8 cellular contexts compared by ENCODE assay signal in the genomic region with DNA sequence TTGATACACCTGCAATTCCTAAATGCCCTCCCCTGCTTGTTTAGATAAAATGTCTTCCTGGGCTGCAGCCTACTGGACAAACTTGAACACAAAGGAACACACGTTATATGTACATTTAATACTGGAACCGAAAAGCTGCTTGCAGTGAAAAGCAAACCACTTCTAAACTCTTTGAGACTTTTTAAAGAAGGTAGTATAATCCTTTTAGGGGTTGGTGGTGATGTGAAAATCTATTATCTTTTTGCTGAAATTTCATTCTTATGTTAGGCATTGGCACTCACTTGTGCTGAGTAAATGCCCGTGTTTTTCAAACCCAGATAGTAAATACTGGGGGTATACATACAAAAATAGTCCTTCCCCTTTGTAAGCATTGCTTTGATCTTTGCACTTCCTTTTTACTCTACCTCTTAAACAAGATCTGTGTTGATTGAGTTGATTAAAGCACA. TPM values are rescaled to one million over a fixed set of nuclear protein-coding genes. Genes with fewer than 3 reads are reported as not detected.
A peak's percentile ranks its signal among the peaks of the same experiment; 100 is the strongest.
DNase-seq lines count a peak whose midpoint lies in the region; ATAC-seq and TF ChIP-seq lines count a peak whose summit lies in the region.

No MANE protein-coding gene starts in this region.

- H3K9ac ChIP-seq in KMS-11, result peak overlapping the region; percentile 97; the same call in 1 of the 2 replicates

- no peak overlapping the region for H2AFZ ChIP-seq in KMS-11 (ENCODE audit: low read depth)

- H3K9me3 Mint-ChIP-seq in CD8-positive, alpha-beta memory T cell, result peaks cover 0 to 2% (median 0%) of the 10 kb centered on the region in 5 donors
- peaks cover 0 to 4% (median 0%) of the 10 kb centered on the region in 11 donors for H3K9me3 Mint-ChIP-seq in naive thymus-derived CD4-positive, alpha-beta T cell

- H3K27me3 Mint-ChIP-seq in CD8-positive, alpha-beta memory T cell, result peaks cover 0 to 5% of the 10 kb centered on the region in 2 donors
- H3K27me3 Mint-ChIP-seq in naive thymus-derived CD4-positive, alpha-beta T cell, result no peaks in the 10 kb centered on the region

- intact Hi-C loops in ascending aorta (cut with DNase I) (loop anchor here (5.0 kb wide), 3 partner anchors 514 to 1156 kb away; partner anchors contain the start of genes BDH2, PPP3CA and SLC9B1), A673 (cut with micrococcal nuclease; ENCODE audit: unreplicated experiment) (no loop called here)
- intact Hi-C loops in naive thymus-derived CD4-positive, alpha-beta T cell (cut with micrococcal nuclease), result loop anchor here (1.0 to 10.0 kb wide), 11 partner anchors 15 to 1481 kb away; partner anchors contain the start of genes BDH2 (in 2 of the 2), CENPE (in 1 of the 2), CISD2 (in 1 of the 2) and PPP3CA (in 1 of the 2)

- H3K27me3 ChIP-seq in CD8-positive, alpha-beta memory T cell (ENCODE audit: insufficient read depth, low read length, poor library complexity, severe bottlenecking), result no peaks in the 10 kb centered on the region
- H3K27me3 ChIP-seq in KMS-11 (ENCODE audit: insufficient read depth, low read depth), result no peaks in the 10 kb centered on the region
- no peaks in the 10 kb centered on the region for H3K27me3 ChIP-seq in ascending aorta
- no peaks in the 10 kb centered on the region for H3K27me3 ChIP-seq in naive thymus-derived CD4-positive, alpha-beta T cell (ENCODE audit: control insufficient read depth in 2 of 2, insufficient read depth in 2 of 2, low read length in 2 of 2)
- H3K27me3 ChIP-seq in A673 (replicated peaks; ENCODE audit: insufficient read depth, low read depth, low read length, poor library complexity), result no peaks in the 10 kb centered on the region

- H3K4me3 Mint-ChIP-seq in CD8-positive, alpha-beta memory T cell, result peak overlapping the region; percentile 92 to 99 (median 95)
- peak overlapping the region; percentile 88 to 98 (median 96) for H3K4me3 Mint-ChIP-seq in naive thymus-derived CD4-positive, alpha-beta T cell

- H3K9me3 ChIP-seq in CD8-positive, alpha-beta memory T cell (ENCODE audit: low read length), result no peaks in the 10 kb centered on the region
- H3K9me3 ChIP-seq in ascending aorta (no peaks in the 10 kb centered on the region), A673 (ENCODE audit: low read depth, low read length, poor library complexity, severe bottlenecking) (no peaks in the 10 kb centered on the region)
- no peaks in the 10 kb centered on the region for H3K9me3 ChIP-seq in naive thymus-derived CD4-positive, alpha-beta T cell (ENCODE audit: control insufficient read depth in 2 of 3, low read length in 3 of 3)

- H4K20me1 ChIP-seq in KMS-11 (ENCODE audit: insufficient read depth), result no peaks in the 10 kb centered on the region

- H3K36me3 ChIP-seq in CD8-positive, alpha-beta memory T cell (ENCODE audit: insufficient read depth, low read length), result no peaks in the 10 kb centered on the region
- H3K36me3 ChIP-seq in KMS-11 (ENCODE audit: insufficient read depth) (no peaks in the 10 kb centered on the region), ascending aorta (no peaks in the 10 kb centered on the region), A673 (ENCODE audit: insufficient read depth, low read length, poor library complexity, severe bottlenecking) (no peaks in the 10 kb centered on the region)
- H3K36me3 ChIP-seq in naive thymus-derived CD4-positive, alpha-beta T cell (ENCODE audit: control insufficient read depth in 2 of 3, insufficient read depth in 3 of 3, low read length in 3 of 3), result peaks cover 0 to 10% (median 0%) of the 10 kb centered on the region in 3 experiments

- H3K27ac ChIP-seq in CD8-positive, alpha-beta memory T cell (ENCODE audit: low read depth, low read length), result no peak overlapping the region
- peak overlapping the region; percentile 94; the same call in 1 of the 2 replicates for H3K27ac ChIP-seq in KMS-11
- H3K27ac ChIP-seq in ascending aorta, result no peak overlapping the region
- H3K27ac ChIP-seq in naive thymus-derived CD4-positive, alpha-beta T cell (ENCODE audit: low read depth, low read length), result peak overlapping the region; percentile 100
- H3K27ac ChIP-seq in A673 (ENCODE audit: low read depth, low read length, poor library complexity, severe bottlenecking), result no peak overlapping the region

- no TSS peak for BruUV-seq in A673 (replicated peaks; lab: Mats Ljungman, UMichigan)

- CTCF ChIA-PET in CD8-positive, alpha-beta memory T cell (lab: Charles Lee), result interaction anchor here (0.7 to 0.9 kb wide), 2 partner anchors 15 to 23 kb away, joined by 3 read pairs; no protein-coding TSS in a partner anchor
- CTCF ChIA-PET in naive thymus-derived CD4-positive, alpha-beta T cell (lab: Charles Lee), result interaction anchor here (0.8 to 1.1 kb wide), 2 partner anchors 15 to 127 kb away, joined by 3 read pairs; no protein-coding TSS in a partner anchor
- CTCF ChIA-PET in A673 (lab: Charles Lee), result no interaction called here

- peaks cover 58% of the 10 kb centered on the region for H3K79me2 ChIP-seq in KMS-11 (ENCODE audit: insufficient read depth, low read depth)

- peak overlapping the region; percentile 38 to 99 (median 96) for H3K27ac Mint-ChIP-seq in CD8-positive, alpha-beta memory T cell
- H3K27ac Mint-ChIP-seq in naive thymus-derived CD4-positive, alpha-beta T cell, result peak overlapping the region; percentile 74 to 99 (median 96)

- H3K4me1 ChIP-seq in CD8-positive, alpha-beta memory T cell (ENCODE audit: insufficient read depth, low read length), result peaks cover 36% of the 10 kb centered on the region
- H3K4me1 ChIP-seq in KMS-11 (ENCODE audit: low read depth, poor library complexity, severe bottlenecking), result peaks cover 42% of the 10 kb centered on the region
- peaks cover 0 to 19% of the 10 kb centered on the region in 2 donors for H3K4me1 ChIP-seq in ascending aorta
- H3K4me1 ChIP-seq in naive thymus-derived CD4-positive, alpha-beta T cell (ENCODE audit: control insufficient read depth in 2 of 2, insufficient read depth in 2 of 2, low read length in 2 of 2), result peaks cover 13 to 28% of the 10 kb centered on the region in 2 donors
- peaks cover 5% of the 10 kb centered on the region for H3K4me1 ChIP-seq in A673 (ENCODE audit: insufficient read depth, low read length, poor library complexity, severe bottlenecking)

- H3K36me3 Mint-ChIP-seq in CD8-positive, alpha-beta memory T cell, result peaks cover 0 to 18% (median 0%) of the 10 kb centered on the region in 3 donors
- peaks cover 0 to 19% (median 0%) of the 10 kb centered on the region in 5 donors for H3K36me3 Mint-ChIP-seq in naive thymus-derived CD4-positive, alpha-beta T cell

- H3K4me1 Mint-ChIP-seq in CD8-positive, alpha-beta memory T cell, result peaks cover 46 to 69% (median 59%) of the 10 kb centered on the region in 3 donors
- peaks cover 24 to 59% (median 50%) of the 10 kb centered on the region in 7 donors for H3K4me1 Mint-ChIP-seq in naive thymus-derived CD4-positive, alpha-beta T cell

- ATAC-seq in naive thymus-derived CD4-positive, alpha-beta T cell, result no peak
- ATAC-seq in GM19023 (IDR thresholded peaks at IDR 0.05; ENCODE audit: unreplicated experiment), result no peak

- TF ChIP-seq CTCF in KMS-11 (conservative IDR thresholded peaks at IDR 0.05; ENCODE audit: low read depth, low read length) (no peak), ascending aorta (IDR thresholded peaks at IDR 0.05) (no peak), A673 (conservative IDR thresholded peaks at IDR 0.05; ENCODE audit: low read depth, low read length) (no peak)

- H3K4me3 ChIP-seq in CD8-positive, alpha-beta memory T cell (ENCODE audit: low read length), result peak overlapping the region; percentile 85
- H3K4me3 ChIP-seq in KMS-11 (IDR thresholded peaks at IDR 0.05; ENCODE audit: insufficient read depth, low read depth, low read length) (no peak overlapping the region), ascending aorta (peak overlapping the region; percentile 88 to 98), A673 (ENCODE audit: low read depth, low read length, poor library complexity, severe bottlenecking) (no peak overlapping the region)
- peak overlapping the region; percentile 96 for H3K4me3 ChIP-seq in naive thymus-derived CD4-positive, alpha-beta T cell (ENCODE audit: low read length)

- H3K4me2 ChIP-seq in KMS-11, result peak overlapping the region; percentile 80

- peak in 1 of 5 donors; percentile 44 for DNase-seq in CD8-positive, alpha-beta memory T cell
- DNase-seq in ascending aorta (ENCODE audit: low spot score in 2 of 2) (no peak), anterior cingulate cortex (lab: John Stamatoyannopoulos, UW) (no peak), hippocampal formation (lab: John Stamatoyannopoulos, UW) (no peak), A673 (ENCODE audit: low spot score) (no peak)
- DNase-seq in naive thymus-derived CD4-positive, alpha-beta T cell, result peak in 4 of 9 donors; percentile 21 to 37 (median 28)

- POLR2A ChIA-PET in CD8-positive, alpha-beta memory T cell (lab: Charles Lee), result interaction anchor here (1.6 to 1.7 kb wide), 2 partner anchors 25 to 324 kb away, joined by 5 to 6 read pairs; partner anchors contain the start of gene UBE2D3
- POLR2A ChIA-PET in naive thymus-derived CD4-positive, alpha-beta T cell (lab: Charles Lee), result interaction anchor here (0.6 to 5.0 kb wide), 7 partner anchors 9 to 325 kb away, joined by 3 to 46 read pairs (median 3); no protein-coding TSS in a partner anchor
- POLR2A ChIA-PET in A673 (lab: Charles Lee; ENCODE audit: low non-redundant PET), result interaction anchor here (0.6 kb wide), 1 partner anchor 17 kb away, joined by 7 read pairs; no protein-coding TSS in a partner anchor

RNA-seq across cellular contexts. Expression of gene NFKB1, which starts 2.2 kb away (rescaled TPM):
- total RNA-seq in CD8-positive, alpha-beta memory T cell, result 100 to 1,000 TPM; 185 to 189 TPM
- 45.5 TPM for polyA plus RNA-seq in CD8-positive, alpha-beta memory T cell
- total RNA-seq in ascending aorta (34.5 TPM), A673 (2021) (25.3 and 26.1 TPM in 2 replicates)
- total RNA-seq in naive thymus-derived CD4-positive, alpha-beta T cell, result 100 to 1,000 TPM in 3 of 5 experiments, 10 to 100 TPM in 2; 80.9 to 167 (median 136) TPM
- polyA plus RNA-seq in naive thymus-derived CD4-positive, alpha-beta T cell, result 10 to 100 TPM; 18.2 to 33.2 TPM

Comparison
In these comparisons a context has a peak if more than half of its experiments do, and no peak if none do; other contexts are left out.
1. H3K27ac ChIP-seq: peak in KMS-11 (single experiment) and naive thymus-derived CD4-positive, alpha-beta T cell (single experiment); none in CD8-positive, alpha-beta memory T cell (single experiment), ascending aorta (0 of 2) and A673 (single experiment).
2. H3K4me3 ChIP-seq: peak in CD8-positive, alpha-beta memory T cell (single experiment), ascending aorta (2 of 2) and naive thymus-derived CD4-positive, alpha-beta T cell (single experiment); none in KMS-11 (single experiment) and A673 (single experiment).